Comparison of ENCODE assay signal across 12 cellular contexts in genomic region chr13:20425819-20426219, GRCh38.
A peak's percentile ranks its signal among the peaks of the same experiment; 100 is the strongest.
DNase-seq lines count a peak whose midpoint lies in the region; ATAC-seq and TF ChIP-seq lines count a peak whose summit lies in the region.
"Had no signal": no experiment of that assay in that cellular context is flagged by ENCODE, and none has a peak within 500 bp of the region (broad histone marks: within the 10 kb centered on the region; RNA-seq: fewer than 3 reads in every experiment).

No MANE protein-coding gene starts in this region.

- H3K4me1 ChIP-seq in iPS-20b (ENCODE audit: insufficient read depth, low read length) (peaks cover 6% of the 10 kb centered on the region; the same call in 1 of the 2 replicates), gastroesophageal sphincter (no peaks in the 10 kb centered on the region)

- ATAC-seq in GM21390 (IDR thresholded peaks at IDR 0.05; ENCODE audit: unreplicated experiment) (peak; percentile 58), HG03354 (IDR thresholded peaks at IDR 0.05; ENCODE audit: poor library complexity, severe bottlenecking, unreplicated experiment) (peak; percentile 79), gastroesophageal sphincter (no peak)

- TF ChIP-seq POLR2A in gastroesophageal sphincter (IDR thresholded peaks at IDR 0.05) = no peak

- TF ChIP-seq CTCF in GM13976 (IDR thresholded peaks at IDR 0.05; ENCODE audit: borderline replicate concordance, control extremely low read depth, extremely low read depth, insufficient read depth, missing control alignments) (no peak), gastroesophageal sphincter (IDR thresholded peaks at IDR 0.05) (no peak)

- H3K4me3 ChIP-seq in iPS-20b (ENCODE audit: low read length) = no peak overlapping the region
- H3K4me3 ChIP-seq in gastroesophageal sphincter = no peak overlapping the region
- H3K4me3 ChIP-seq: coronary artery, HAP-1 had no signal

- TF ChIP-seq EP300 in gastroesophageal sphincter (IDR thresholded peaks at IDR 0.05) = no peak

- H3K27me3 ChIP-seq in iPS-20b (ENCODE audit: insufficient read depth, low read length) (no peaks in the 10 kb centered on the region), gastroesophageal sphincter (no peaks in the 10 kb centered on the region)

- DNase-seq in GM13976 (ENCODE audit: low spot score) (peak; percentile 59), NCI-H2196 treated with DMSO at 0.1 percent for 48 hours (lab: John Stamatoyannopoulos, UW; ENCODE audit: unreplicated experiment) (no peak), NCI-H1930 (lab: John Stamatoyannopoulos, UW) (no peak)
- DNase-seq in stimulated activated CD4-positive, alpha-beta T cell treated with anti-CD3 and anti-CD28 coated beads, Interleukin-12 subunit alpha, Interleukin-12 subunit beta, amount 100 ng/mL, for 4 hours = no peak
- DNase-seq: activated CD8-positive, alpha-beta memory T cell treated with anti-CD3 and anti-CD28 coated beads, Interleukin-2, amount 50 U/mL, for 48 hours; MM.1S had no signal

- WGBS in gastroesophageal sphincter (ENCODE audit: low coverage in 1 of 2), 2 donors = 92% methylated on average over 5 of the region's 7 CpGs; no CpG with 5 or more reads in 1 of the 2 donors

- no peaks in the 10 kb centered on the region for H3K9me3 ChIP-seq in iPS-20b (ENCODE audit: insufficient read depth, low read depth, low read length)
- no peaks in the 10 kb centered on the region for H3K9me3 ChIP-seq in gastroesophageal sphincter
- H3K9me3 ChIP-seq: HAP-1 had no signal

- H3K27ac ChIP-seq in iPS-20b (ENCODE audit: low read length) (no peak overlapping the region), gastroesophageal sphincter (no peak overlapping the region)
- H3K27ac ChIP-seq: coronary artery had no signal

- no peaks in the 10 kb centered on the region for H3K36me3 ChIP-seq in iPS-20b (ENCODE audit: insufficient read depth, low read depth, low read length)
- peaks cover 0 to 65% of the 10 kb centered on the region in 2 donors for H3K36me3 ChIP-seq in gastroesophageal sphincter
- H3K36me3 ChIP-seq: HAP-1 had no signal

- 0 out of 2 replicates have a peak overlapping the region, but pooled peaks have one; percentile 25 for H3K9ac ChIP-seq in iPS-20b (ENCODE audit: low read depth, low read length)

- in situ Hi-C loops in GM13976 (cut with MboI; ENCODE audit: low sequenced_read_pairs, unreplicated experiment) = no loop called here
